ENCODE assay signal across 8 cellular contexts in genomic region chr3:10223676-10224639, GRCh38. TPM values are rescaled to one million over a fixed set of nuclear protein-coding genes. Genes with fewer than 3 reads are reported as not detected.
DNase-seq lines count a peak whose midpoint lies in the region; ATAC-seq and TF ChIP-seq lines count a peak whose summit lies in the region.

No MANE protein-coding gene starts in this region.

- TF ChIP-seq CTCF in GM12865 (IDR thresholded peaks at IDR 0.05; ENCODE audit: insufficient read depth, low read depth, low read length, missing control alignments), result no peak
- no peak for TF ChIP-seq CTCF in stomach (IDR thresholded peaks at IDR 0.05)
- TF ChIP-seq CTCF in testis (IDR thresholded peaks at IDR 0.05), result no peak

- no peak overlapping the region for H3K4me3 ChIP-seq in GM12865 (ENCODE audit: low read depth, low read length)
- no peak overlapping the region for H3K4me3 ChIP-seq in stomach
- H3K4me3 ChIP-seq in testis, result no peak overlapping the region

- H3K9me3 ChIP-seq in stomach, result no peaks in the 10 kb centered on the region
- no peaks in the 10 kb centered on the region for H3K9me3 ChIP-seq in testis

- H3K27me3 ChIP-seq in stomach (no peaks in the 10 kb centered on the region), testis (no peaks in the 10 kb centered on the region)

- H3K4me1 ChIP-seq in stomach (peaks cover 8 to 63% (median 8%) of the 10 kb centered on the region in 4 donors), testis (no peaks in the 10 kb centered on the region)

- H3K27me3 Mint-ChIP-seq in activated T-helper 1 cell treated with anti-CD3 and anti-CD28 coated beads, Interleukin-12 subunit alpha, Interleukin-12 subunit beta, Interleukin-2, Interleukin-4 antibody, amounts not matched to agents 30 ng/mL and 10 ng/mL and 1 ng/mL, durations not matched to agents 14 hours and 24 hours and 36 hours (ENCODE audit: insufficient read depth), result peaks cover 3% of the 10 kb centered on the region

- peak overlapping the region in 2 of 5 donors; percentile 48 to 55 for H3K27ac ChIP-seq in stomach
- no peak overlapping the region for H3K27ac ChIP-seq in testis

- no peak for TF ChIP-seq EP300 in stomach (IDR thresholded peaks at IDR 0.05)

- H3K9me3 Mint-ChIP-seq in activated T-helper 1 cell treated with anti-CD3 and anti-CD28 coated beads, Interleukin-12 subunit alpha, Interleukin-12 subunit beta, Interleukin-2, Interleukin-4 antibody, amounts not matched to agents 30 ng/mL and 10 ng/mL and 1 ng/mL, durations not matched to agents 14 hours and 24 hours and 36 hours, result peaks cover 4% of the 10 kb centered on the region

- H3K36me3 ChIP-seq in stomach (peaks cover 0 to 48% (median 42%) of the 10 kb centered on the region in 4 donors), testis (ENCODE audit: low read depth, missing control alignments) (no peaks in the 10 kb centered on the region)

- TF ChIP-seq POLR2A in stomach (IDR thresholded peaks at IDR 0.05), result no peak
- TF ChIP-seq POLR2A in testis (IDR thresholded peaks at IDR 0.05), result no peak

- peak; percentile 55 for ATAC-seq in GM21576 (IDR thresholded peaks at IDR 0.05; ENCODE audit: unreplicated experiment)
- ATAC-seq in left ventricle myocardium superior, result no peak

- 69 to 76% (median 73%) methylated on average over 10 of the region's 10 CpGs for WGBS in stomach, 5 donors
- 82 to 84% methylated on average over 10 of the region's 10 CpGs for WGBS in testis, 2 donors

- H3K4me3 Mint-ChIP-seq in activated T-helper 1 cell treated with anti-CD3 and anti-CD28 coated beads, Interleukin-12 subunit alpha, Interleukin-12 subunit beta, Interleukin-2, Interleukin-4 antibody, amounts not matched to agents 30 ng/mL and 10 ng/mL and 1 ng/mL, durations not matched to agents 14 hours and 24 hours and 36 hours, result peak overlapping the region; percentile 50

- peaks cover 72% of the 10 kb centered on the region for H3K4me1 Mint-ChIP-seq in activated T-helper 1 cell treated with anti-CD3 and anti-CD28 coated beads, Interleukin-12 subunit alpha, Interleukin-12 subunit beta, Interleukin-2, Interleukin-4 antibody, amounts not matched to agents 30 ng/mL and 10 ng/mL and 1 ng/mL, durations not matched to agents 14 hours and 24 hours and 36 hours (ENCODE audit: low read depth)

- H3K27ac Mint-ChIP-seq in activated T-helper 1 cell treated with anti-CD3 and anti-CD28 coated beads, Interleukin-12 subunit alpha, Interleukin-12 subunit beta, Interleukin-2, Interleukin-4 antibody, amounts not matched to agents 30 ng/mL and 10 ng/mL and 1 ng/mL, durations not matched to agents 14 hours and 24 hours and 36 hours, result peak overlapping the region; percentile 97

- intact Hi-C loops in activated T-helper 1 cell treated with anti-CD3 and anti-CD28 coated beads, Interleukin-12 subunit alpha, Interleukin-12 subunit beta, Interleukin-2, Interleukin-4 antibody, amounts not matched to agents 30 ng/mL and 10 ng/mL and 1 ng/mL, durations not matched to agents 14 hours and 24 hours and 36 hours (cut with micrococcal nuclease), result loop anchor here (1.0 to 10.0 kb wide), 2 partner anchors 18 to 289 kb away; partner anchors contain the start of gene CRELD1
- intact Hi-C loops in stomach (cut with DNase I; ENCODE audit: low total_unique reads) (loop anchor here (10.0 kb wide), 1 partner anchor 59 kb away; the partner anchor contains the start of gene IRAK2), testis (cut with DNase I; ENCODE audit: low total_unique reads) (no loop called here), left ventricle myocardium superior (cut with micrococcal nuclease) (no loop called here)

- DNase-seq in GM12865 (ENCODE audit: low read depth), result peak; percentile 94
- DNase-seq in M059J (ENCODE audit: low read depth), result peak; percentile 77
- DNase-seq in activated T-helper 1 cell treated with anti-CD3 and anti-CD28 coated beads, Interleukin-12 subunit alpha, Interleukin-12 subunit beta, Interleukin-2, Interleukin-4 antibody, amounts not matched to agents 30 ng/mL and 10 ng/mL and 1 ng/mL, durations not matched to agents 14 hours and 24 hours and 36 hours (ENCODE audit: low spot score), result peak; percentile 50
- DNase-seq in stomach, result peak; percentile 31
- DNase-seq in testis, result no peak
- DNase-seq in left ventricle myocardium superior, result no peak
- no peak for DNase-seq in GM03348 (ENCODE audit: low spot score)

- H3K36me3 Mint-ChIP-seq in activated T-helper 1 cell treated with anti-CD3 and anti-CD28 coated beads, Interleukin-12 subunit alpha, Interleukin-12 subunit beta, Interleukin-2, Interleukin-4 antibody, amounts not matched to agents 30 ng/mL and 10 ng/mL and 1 ng/mL, durations not matched to agents 14 hours and 24 hours and 36 hours (ENCODE audit: low read depth), result peaks cover 47% of the 10 kb centered on the region

RNA-seq across cellular contexts. Expression of gene TATDN2, which starts 24.3 kb away (rescaled TPM):
- 13.4 and 14.4 TPM in 2 replicates for total RNA-seq in M059J (2014; rRNA removed; shearing (Covaris generic))
- 80.4 and 81.5 TPM in 2 replicates for total RNA-seq in activated T-helper 1 cell treated with anti-CD3 and anti-CD28 coated beads, Interleukin-12 subunit alpha, Interleukin-12 subunit beta, Interleukin-2, Interleukin-4 antibody, amounts not matched to agents 30 ng/mL and 10 ng/mL and 1 ng/mL, durations not matched to agents 14 hours and 24 hours and 36 hours
- total RNA-seq in stomach (10 to 100 TPM; 15.2 to 37.5 (median 24.6) TPM), testis (10 to 100 TPM; 19.8 to 24.3 TPM), left ventricle myocardium superior (17.0 TPM)
- polyA plus RNA-seq in stomach (10 to 100 TPM; 10.4 to 17.1 (median 14.4) TPM), testis (ENCODE audit: insufficient read depth, low read depth, low replicate concordance) (21.3 TPM)

RNA-seq across cellular contexts. Expression of gene IRAK2, which starts 59.2 kb away (rescaled TPM):
- 7.6 and 8.2 TPM in 2 replicates for total RNA-seq in M059J (2014; rRNA removed; shearing (Covaris generic))
- total RNA-seq in activated T-helper 1 cell treated with anti-CD3 and anti-CD28 coated beads, Interleukin-12 subunit alpha, Interleukin-12 subunit beta, Interleukin-2, Interleukin-4 antibody, amounts not matched to agents 30 ng/mL and 10 ng/mL and 1 ng/mL, durations not matched to agents 14 hours and 24 hours and 36 hours, result 8.1 and 8.6 TPM in 2 replicates
- total RNA-seq in stomach, result 1 to 10 TPM in 3 of 5 donors, under 1 TPM in 1, not detected in 1; 0.45 to 6.2 (median 1.9) TPM
- polyA plus RNA-seq in stomach, result 1 to 10 TPM; 1.5 to 3.8 (median 3.2) TPM
- total RNA-seq in testis, result 1 to 10 TPM; 3.7 to 3.8 TPM
- polyA plus RNA-seq in testis (ENCODE audit: insufficient read depth, low read depth, low replicate concordance), result 2.1 TPM
- 1.3 TPM for total RNA-seq in left ventricle myocardium superior

Comparison
In these comparisons a context has a peak if more than half of its experiments do, and no peak if none do; other contexts are left out.
1. DNase-seq: peak in GM12865 (single experiment), M059J (single experiment), activated T-helper 1 cell treated with anti-CD3 and anti-CD28 coated beads, Interleukin-12 subunit alpha, Interleukin-12 subunit beta, Interleukin-2, Interleukin-4 antibody, amounts not matched to agents 30 ng/mL and 10 ng/mL and 1 ng/mL, durations not matched to agents 14 hours and 24 hours and 36 hours (single experiment) and stomach (single experiment); none in testis (single experiment), left ventricle myocardium superior (single experiment) and GM03348 (single experiment).
2. intact Hi-C loops: an anchor here in activated T-helper 1 cell treated with anti-CD3 and anti-CD28 coated beads, Interleukin-12 subunit alpha, Interleukin-12 subunit beta, Interleukin-2, Interleukin-4 antibody, amounts not matched to agents 30 ng/mL and 10 ng/mL and 1 ng/mL, durations not matched to agents 14 hours and 24 hours and 36 hours (1.0 to 10.0 kb wide) and stomach (10.0 kb wide); none called in testis and left ventricle myocardium superior.